17 cellular contexts compared by ENCODE assay signal in genomic region chr13:76854209-76854608, GRCh38. TPM values are rescaled to one million over a fixed set of nuclear protein-coding genes. Genes with fewer than 3 reads are reported as not detected.
DNase-seq lines count a peak whose midpoint lies in the region; FAIRE-seq and TF ChIP-seq lines count a peak whose summit lies in the region.
"Had no signal": no experiment of that assay in that cellular context is flagged by ENCODE, and none has a peak within 500 bp of the region (broad histone marks: within the 10 kb centered on the region; RNA-seq: fewer than 3 reads in every experiment).

No MANE protein-coding gene starts in this region.

- no peaks in the 10 kb centered on the region for H3K9me2 ChIP-seq in GM23248 (ENCODE audit: insufficient read depth)

- H3K4me3 ChIP-seq in GM23248 (no peak overlapping the region), adipocyte (ENCODE audit: low read length) (peak overlapping the region; percentile 10), endothelial cell of umbilical vein (replicated peaks in 1 of 3; ENCODE audit: insufficient read depth in 1 of 3, low read depth in 1 of 3, low read length in 3 of 3) (no peak overlapping the region), trophoblast cell (ENCODE audit: low read depth, low read length) (no peak overlapping the region), colonic mucosa (no peak overlapping the region)
- H3K4me3 ChIP-seq: BLaER1 treated with 17β-estradiol and CSF1 and Interleukin-3, amounts not matched to agents 10 nM and 100 nM; HAP-1; K562 had no signal

- H4K20me1 ChIP-seq in GM23248 (ENCODE audit: insufficient read depth), result no peaks in the 10 kb centered on the region
- no peaks in the 10 kb centered on the region for H4K20me1 ChIP-seq in endothelial cell of umbilical vein (replicated peaks; ENCODE audit: control insufficient read depth, extremely low read depth, insufficient read depth, low read length)
- H4K20me1 ChIP-seq: BLaER1 treated with 17β-estradiol and CSF1 and Interleukin-3, amounts not matched to agents 10 nM and 100 nM had no signal

- H3K79me2 ChIP-seq in GM23248 (ENCODE audit: insufficient read depth), result no peaks in the 10 kb centered on the region
- H3K79me2 ChIP-seq in endothelial cell of umbilical vein (ENCODE audit: control insufficient read depth, insufficient read depth, low read length), result no peaks in the 10 kb centered on the region
- no peaks in the 10 kb centered on the region for H3K79me2 ChIP-seq in trophoblast cell (ENCODE audit: control insufficient read depth, insufficient read depth, low read length, poor library complexity)

- H4K12ac ChIP-seq in trophoblast cell (ENCODE audit: low read depth, low read length), result no peak overlapping the region

- dilution Hi-C loops in endothelial cell of umbilical vein (cut with MboI; ENCODE audit: extremely low pct_ligation_motif_present, low sequenced_read_pairs), result no loop called here

- H3K4ac ChIP-seq in trophoblast cell (ENCODE audit: low read depth, low read length), result peak overlapping the region; percentile 54

- no peak overlapping the region for H3K23ac ChIP-seq in trophoblast cell (ENCODE audit: low read length)

- H3K4me2 ChIP-seq in GM23248 (ENCODE audit: unreplicated experiment) (peak overlapping the region; percentile 10), endothelial cell of umbilical vein (ENCODE audit: insufficient read depth, low read length) (peak overlapping the region; percentile 55), trophoblast cell (ENCODE audit: low read length) (no peak overlapping the region)
- H3K4me2 ChIP-seq: BLaER1 treated with 17β-estradiol and CSF1 and Interleukin-3, amounts not matched to agents 10 nM and 100 nM had no signal

- no peak overlapping the region for H3K18ac ChIP-seq in trophoblast cell (ENCODE audit: low read length)

- H3K36me3 ChIP-seq in GM23248 (ENCODE audit: low read depth), result no peaks in the 10 kb centered on the region
- no peaks in the 10 kb centered on the region for H3K36me3 ChIP-seq in adipocyte (ENCODE audit: control insufficient read depth, insufficient read depth, low read length, severe bottlenecking)
- H3K36me3 ChIP-seq in endothelial cell of umbilical vein (ENCODE audit: control insufficient read depth in 2 of 2, extremely low read depth in 1 of 2, insufficient read depth in 2 of 2, low read length in 2 of 2), result no peaks in the 10 kb centered on the region
- H3K36me3 ChIP-seq in trophoblast cell (ENCODE audit: control insufficient read depth in 1 of 2, insufficient read depth in 2 of 2, low read length in 2 of 2), result no peaks in the 10 kb centered on the region
- H3K36me3 ChIP-seq in colonic mucosa, result no peaks in the 10 kb centered on the region
- H3K36me3 ChIP-seq: BLaER1 treated with 17β-estradiol and CSF1 and Interleukin-3, amounts not matched to agents 10 nM and 100 nM; HAP-1 had no signal

- H4K91ac ChIP-seq in trophoblast cell (ENCODE audit: low read depth, low read length), result no peak overlapping the region

- no peak for DNase-seq in GM23248
- no peak for DNase-seq in adipocyte (ENCODE audit: low read depth)
- DNase-seq in endothelial cell of umbilical vein (ENCODE audit: low read depth, low spot score), result no peak
- no peak for DNase-seq in trophoblast cell
- DNase-seq in activated effector memory CD4-positive, alpha-beta T cell treated with anti-CD3 and anti-CD28 coated beads, Interleukin-2, amount 50 U/mL, for 16 hours, result no peak
- no peak for DNase-seq in cerebellar nuclear complex (lab: John Stamatoyannopoulos, UW)
- DNase-seq in SIG-M5 treated with dmso at 0.1 percent for 504 hours (lab: John Stamatoyannopoulos, UW; ENCODE audit: unreplicated experiment), result no peak
- DNase-seq in colonic mucosa, result no peak
- DNase-seq: DMS79 treated with DMSO at 0.1 percent for 48 hours, NCI-H1436, NCI-H2029, NCI-H2171 treated with DMSO at 0.1 percent for 48 hours, NCI-H748 treated with DMSO at 0.1 percent for 48 hours had no signal

- no TSS peak for BruUV-seq in endothelial cell of umbilical vein (replicated peaks; lab: Mats Ljungman, UMichigan)

- H3K9ac ChIP-seq in GM23248, result no peak overlapping the region
- peak overlapping the region; percentile 43 for H3K9ac ChIP-seq in adipocyte (ENCODE audit: low read length)
- peak overlapping the region; percentile 34 for H3K9ac ChIP-seq in endothelial cell of umbilical vein (replicated peaks; ENCODE audit: extremely low read depth, insufficient read depth, low read length)
- no peak overlapping the region for H3K9ac ChIP-seq in trophoblast cell (ENCODE audit: low read length)
- H3K9ac ChIP-seq in colonic mucosa (ENCODE audit: low read depth in 2 of 2, low read length in 2 of 2), result no peak overlapping the region
- H3K9ac ChIP-seq: BLaER1 treated with 17β-estradiol and CSF1 and Interleukin-3, amounts not matched to agents 10 nM and 100 nM had no signal

- intact Hi-C loops in endothelial cell of umbilical vein (cut with micrococcal nuclease), result no loop called here
- intact Hi-C loops in colonic mucosa (cut with DNase I), result no loop called here

- no peak overlapping the region for H2AK5ac ChIP-seq in trophoblast cell (ENCODE audit: low read length)

- 50 to 63% methylated on average over 3 of the region's 3 CpGs for WGBS in GM23248 (ENCODE audit: low coverage in 1 of 2, low lambda C conversion rate in 2 of 2, missing lambda C conversion rate in 2 of 2), 2 experiments
- WGBS in trophoblast cell (ENCODE audit: extremely low coverage, insufficient coverage, insufficient read length), result no CpG with 5 or more reads among the region's 3 CpGs

- no peaks in the 10 kb centered on the region for H3K9me1 ChIP-seq in endothelial cell of umbilical vein (replicated peaks; ENCODE audit: control insufficient read depth, extremely low read depth, insufficient read depth, low read length)

- POLR2A ChIA-PET in endothelial cell of umbilical vein (lab: Charles Lee), result interaction anchor here (0.9 kb wide), 1 partner anchor 25 kb away, joined by 5 read pairs; no protein-coding TSS in a partner anchor

- peak overlapping the region; percentile 90 for H2BK12ac ChIP-seq in trophoblast cell (ENCODE audit: low read length)

- TF ChIP-seq POLR2A in endothelial cell of umbilical vein (IDR thresholded peaks at IDR 0.05; ENCODE audit: low read depth, low read length), result no peak

- in situ Hi-C loops in GM23248 (cut with MboI), result no loop called here

- H3K9me3 ChIP-seq in GM23248 (ENCODE audit: low read depth) (no peaks in the 10 kb centered on the region), adipocyte (ENCODE audit: control insufficient read depth, low read length) (no peaks in the 10 kb centered on the region), endothelial cell of umbilical vein (replicated peaks; ENCODE audit: control insufficient read depth, insufficient read depth, low read length) (no peaks in the 10 kb centered on the region), trophoblast cell (ENCODE audit: insufficient read depth, low read depth, low read length) (no peaks in the 10 kb centered on the region), colonic mucosa (no peaks in the 10 kb centered on the region)
- H3K9me3 ChIP-seq: HAP-1 had no signal

- no peak for FAIRE-seq in endothelial cell of umbilical vein (lab: Jason Lieb, UNC)
- FAIRE-seq: A204.1, K562 had no signal

- H2BK120ac ChIP-seq in trophoblast cell (ENCODE audit: insufficient read depth, low read length, poor library complexity), result no peak overlapping the region

- H3K27me3 ChIP-seq in GM23248 (replicated peaks; ENCODE audit: insufficient read depth), result no peaks in the 10 kb centered on the region
- H3K27me3 ChIP-seq in adipocyte (replicated peaks; ENCODE audit: control insufficient read depth, insufficient read depth, low read length), result no peaks in the 10 kb centered on the region
- H3K27me3 ChIP-seq in endothelial cell of umbilical vein (ENCODE audit: control insufficient read depth in 2 of 2, insufficient read depth in 2 of 2, low read length in 2 of 2), result no peaks in the 10 kb centered on the region
- H3K27me3 ChIP-seq in trophoblast cell (ENCODE audit: insufficient read depth, low read length), result no peaks in the 10 kb centered on the region
- H3K27me3 ChIP-seq in colonic mucosa, result no peaks in the 10 kb centered on the region
- H3K27me3 ChIP-seq: BLaER1 treated with 17β-estradiol and CSF1 and Interleukin-3, amounts not matched to agents 10 nM and 100 nM had no signal

- H3K79me1 ChIP-seq in trophoblast cell (ENCODE audit: low read length), result peaks cover 3% of the 10 kb centered on the region

- H3K14ac ChIP-seq in trophoblast cell (ENCODE audit: low read length), result peak overlapping the region; percentile 46

- peaks cover 37% of the 10 kb centered on the region for H3F3A ChIP-seq in GM23248 (ENCODE audit: insufficient read depth)

- CTCF ChIA-PET in endothelial cell of umbilical vein (lab: Charles Lee), result interaction anchor here (0.7 to 2.8 kb wide), 10 partner anchors 14 to 159 kb away, joined by 3 to 21 read pairs (median 3); partner anchors contain the start of gene KCTD12

- TF ChIP-seq CTCF in endothelial cell of umbilical vein (IDR thresholded peaks at IDR 0.05; ENCODE audit: extremely low read depth in 1 of 2, insufficient read depth in 1 of 2, low read depth in 1 of 2, low read length in 2 of 2), result no peak
- no peak for TF ChIP-seq CTCF in colonic mucosa (IDR thresholded peaks at IDR 0.05)

- H2AFZ ChIP-seq in GM23248 (no peak overlapping the region), endothelial cell of umbilical vein (ENCODE audit: low read depth, low read length) (peak overlapping the region; percentile 73), trophoblast cell (ENCODE audit: insufficient read depth, low read length, poor library complexity) (no peak overlapping the region)

- H3K27ac ChIP-seq in GM23248, result peak overlapping the region; percentile 18; the same call in 1 of the 2 replicates
- H3K27ac ChIP-seq in endothelial cell of umbilical vein (ENCODE audit: insufficient read depth, low read depth, low read length), result peak overlapping the region; percentile 71
- no peak overlapping the region for H3K27ac ChIP-seq in trophoblast cell (ENCODE audit: low read depth, low read length)
- H3K27ac ChIP-seq in colonic mucosa, result no peak overlapping the region
- H3K27ac ChIP-seq: BLaER1 treated with 17β-estradiol and CSF1 and Interleukin-3, amounts not matched to agents 10 nM and 100 nM had no signal

- H3K4me1 ChIP-seq in GM23248 (ENCODE audit: insufficient read depth) (peaks cover 46% of the 10 kb centered on the region), adipocyte (ENCODE audit: control insufficient read depth, insufficient read depth, low read length) (peaks cover 43% of the 10 kb centered on the region), endothelial cell of umbilical vein (ENCODE audit: control insufficient read depth, extremely low read depth, insufficient read depth, low read length) (peaks cover 29% of the 10 kb centered on the region), trophoblast cell (ENCODE audit: control insufficient read depth in 1 of 2, insufficient read depth in 2 of 2, low read length in 2 of 2) (peaks cover 2 to 10% of the 10 kb centered on the region in 2 experiments), colonic mucosa (no peaks in the 10 kb centered on the region)
- H3K4me1 ChIP-seq: BLaER1 treated with 17β-estradiol and CSF1 and Interleukin-3, amounts not matched to agents 10 nM and 100 nM had no signal

- no peak overlapping the region for H4K8ac ChIP-seq in trophoblast cell (ENCODE audit: low read depth, low read length)

- no peak overlapping the region for H2BK5ac ChIP-seq in trophoblast cell (ENCODE audit: low read depth, low read length, poor library complexity)

RNA-seq across cellular contexts. Expression of gene KCTD12, which starts 32.0 kb away (rescaled TPM):
- total RNA-seq in GM23248 (2014; rRNA removed; shearing (Covaris generic)), result 26.4 and 30.4 TPM in 2 replicates
- polyA plus RNA-seq in GM23248 (2016; fragmentation: Nextera tagmentation; extraction: Ambion mirVana) (4.0 and 4.5 TPM in 2 replicates), endothelial cell of umbilical vein (86.0 and 95.9 TPM in 2 replicates)
- total RNA-seq in endothelial cell of umbilical vein (90.8 and 116 TPM in 2 replicates), colonic mucosa (10 to 100 TPM; 30.3 to 58.4 TPM)
- polyA plus RNA-seq in endothelial cell of umbilical vein (2011; cell fraction: cytosol; rRNA removed), result 58.5 and 63.3 TPM in 2 replicates
- polyA plus RNA-seq in endothelial cell of umbilical vein (2011; cell fraction: nucleus; rRNA removed), result 60.6 and 85.1 TPM in 2 replicates
- polyA plus RNA-seq in endothelial cell of umbilical vein (2012), result 116 and 132 TPM in 2 replicates
- polyA minus RNA-seq in endothelial cell of umbilical vein, result 125 and 139 TPM in 2 replicates
- not detected for polyA minus RNA-seq in endothelial cell of umbilical vein (2011; cell fraction: cytosol; rRNA and poly(A)+ RNA removed)
- polyA minus RNA-seq in endothelial cell of umbilical vein (2011; cell fraction: nucleus; rRNA and poly(A)+ RNA removed), result 93.3 and 102 TPM in 2 replicates
- 52.2 and 52.5 TPM in 2 replicates for polyA plus RNA-seq in trophoblast cell (2013)

Comparison
In these comparisons a context has a peak if more than half of its experiments do, and no peak if none do; other contexts are left out.
1. H3K27ac ChIP-seq: peak in GM23248 (single experiment) and endothelial cell of umbilical vein (single experiment); none in trophoblast cell (single experiment) and colonic mucosa (single experiment).
2. H3K9ac ChIP-seq: peak in adipocyte (single experiment) and endothelial cell of umbilical vein (single experiment); none in GM23248 (single experiment), trophoblast cell (single experiment) and colonic mucosa (0 of 2).